In the genomic region with DNA sequence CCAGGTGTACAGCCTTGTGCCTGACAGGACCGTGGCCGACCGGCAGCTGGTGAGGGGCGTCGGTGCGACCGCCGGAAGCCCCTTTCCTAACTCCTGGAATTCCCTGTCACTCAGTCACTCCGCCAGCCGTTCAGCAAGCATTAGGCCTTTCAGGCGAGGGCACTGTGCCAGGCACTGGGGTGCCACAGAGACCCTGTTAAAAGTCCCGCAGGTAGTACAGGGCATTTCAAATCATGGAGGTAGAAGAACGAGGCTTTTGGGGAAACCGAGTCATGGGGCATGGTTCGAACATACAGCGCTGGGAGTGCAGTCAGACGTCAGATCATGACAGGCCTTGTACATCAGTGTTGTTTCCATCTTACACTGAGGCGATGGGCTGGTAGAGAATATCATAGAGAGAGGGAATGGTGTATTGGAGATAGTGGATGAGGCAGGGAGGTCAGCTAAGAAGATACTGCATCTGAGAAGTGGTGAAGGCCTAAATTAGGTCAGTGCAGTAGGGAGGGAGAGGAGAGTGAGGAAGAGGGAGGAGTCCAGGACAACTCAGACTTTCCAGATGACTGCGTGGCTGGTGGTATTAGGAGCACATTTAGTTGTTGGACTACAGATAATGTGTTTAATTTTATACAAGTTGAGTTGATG, we compare ENCODE assay signal across 6 cellular contexts. TPM values are rescaled to one million over a fixed set of nuclear protein-coding genes. Genes with fewer than 3 reads are reported as not detected.
DNase-seq lines count a peak whose midpoint lies in the region; ATAC-seq lines count a peak whose summit lies in the region.

No MANE protein-coding gene starts in this region.

- WGBS in adipose tissue, 3 donors: 7 to 8% (median 7%) methylated on average over 19 of the region's 19 CpGs

- H3K9me3 ChIP-seq in mononuclear cell (ENCODE audit: low read depth, low read length): no peaks in the 10 kb centered on the region

- H3K27ac ChIP-seq in adipose tissue (ENCODE audit: low read depth, low read length): peak overlapping the region; percentile 85

- DNase-seq in NCI-H1105 (lab: John Stamatoyannopoulos, UW) (no peak), DMS79 (lab: John Stamatoyannopoulos, UW) (no peak), superior temporal gyrus (ENCODE audit: extremely low spot score) (no peak)

- H3K4me3 ChIP-seq in mononuclear cell (ENCODE audit: low read length): peak overlapping the region; percentile 77

- H3K27me3 ChIP-seq in mononuclear cell (ENCODE audit: insufficient read depth, low read length): no peaks in the 10 kb centered on the region

- peak; percentile 2 for ATAC-seq in HG03378 (IDR thresholded peaks at IDR 0.05; ENCODE audit: unreplicated experiment)

- H3K4me1 ChIP-seq in mononuclear cell (ENCODE audit: insufficient read depth, low read length): peaks cover 25% of the 10 kb centered on the region

RNA-seq across cellular contexts. Expression of gene DXO, which starts 0.9 kb away (rescaled TPM):
- 10 to 100 TPM; 10.4 to 20.8 (median 15.8) TPM for polyA plus RNA-seq in adipose tissue
- 16.1 TPM for total RNA-seq in mononuclear cell

RNA-seq across cellular contexts. Expression of gene C4A, which starts 9.0 kb away (rescaled TPM):
- 100 to 1,000 TPM in 2 of 3 donors, 10 to 100 TPM in 1; 20.8 to 180 (median 112) TPM for polyA plus RNA-seq in adipose tissue
- total RNA-seq in mononuclear cell: 0.94 TPM

RNA-seq across cellular contexts. Expression of gene SKIC2, which starts 13.9 kb away (rescaled TPM):
- polyA plus RNA-seq in adipose tissue: 10 to 100 TPM; 28.7 to 62.6 (median 59.6) TPM
- total RNA-seq in mononuclear cell: 44.8 TPM

RNA-seq across cellular contexts. Expression of gene NELFE, which starts 14.1 kb away (rescaled TPM):
- 10 to 100 TPM; 38.8 to 60.8 (median 53.2) TPM for polyA plus RNA-seq in adipose tissue
- 47.8 TPM for total RNA-seq in mononuclear cell

RNA-seq across cellular contexts. Expression of gene CFB, which starts 26.9 kb away (rescaled TPM):
- 100 to 1,000 TPM in 1 of 3 donors, 10 to 100 TPM in 2; 23.8 to 211 (median 49.8) TPM for polyA plus RNA-seq in adipose tissue
- total RNA-seq in mononuclear cell: 3.1 TPM
